In the genomic region with DNA sequence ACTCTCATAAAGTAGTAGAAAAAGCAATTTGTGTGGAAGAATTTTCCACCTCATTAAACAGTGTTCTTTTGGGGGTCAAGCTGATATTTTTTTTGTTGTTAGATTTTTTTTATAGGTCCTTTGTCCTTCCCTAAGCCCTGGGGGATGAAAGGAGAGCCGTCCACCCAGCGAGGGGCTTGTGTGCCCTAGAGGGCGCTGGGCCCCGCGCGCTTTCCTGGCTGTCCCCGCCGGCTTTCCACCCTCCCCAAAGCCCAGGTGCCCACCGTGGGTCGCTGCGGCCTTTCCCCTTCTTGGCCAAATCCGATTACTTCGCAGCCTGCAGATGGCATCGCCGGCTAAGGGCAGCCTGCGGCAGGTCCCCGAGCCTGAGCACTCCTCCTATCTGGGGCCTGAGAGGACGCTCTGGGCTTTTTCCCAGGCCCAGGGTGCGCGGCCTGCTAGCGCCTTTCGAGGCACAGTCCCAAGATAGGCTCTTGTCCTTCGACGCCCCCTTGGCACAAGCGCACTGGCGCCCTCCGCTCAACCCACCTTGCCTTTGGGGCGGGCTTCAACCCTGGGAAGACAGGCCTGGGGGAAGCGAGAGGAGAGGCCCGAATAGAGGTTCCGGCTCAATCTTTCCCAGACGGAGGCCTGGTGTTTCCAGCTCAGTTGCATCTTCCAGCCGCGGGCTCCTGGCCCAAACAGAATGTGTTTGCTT, we compare ENCODE assay signal across 1 cellular context.
TF ChIP-seq lines count a peak whose summit lies in the region.

No MANE protein-coding gene starts in this region.

TF ChIP-seq in WTC11, 78 proteins besides CTCF, POLR2A, EP300 and RAD21 (continued from another document):
- TF ChIP-seq PRDM15 (CRISPR knock-in tag; IDR thresholded peaks at IDR 0.05): no peak
- no peak; the same call in 1 of the 2 replicates for TF ChIP-seq MYBL2 (CRISPR knock-in tag; IDR thresholded peaks at IDR 0.05)
- no peak for TF ChIP-seq ATF2 (CRISPR knock-in tag; IDR thresholded peaks at IDR 0.05; ENCODE audit: borderline replicate concordance, low read depth)
- TF ChIP-seq ZNF425 (CRISPR knock-in tag; conservative IDR thresholded peaks at IDR 0.05): no peak
- TF ChIP-seq RELA (CRISPR knock-in tag; IDR thresholded peaks at IDR 0.05; ENCODE audit: borderline replicate concordance): no peak
- TF ChIP-seq ATF1 (CRISPR knock-in tag; IDR thresholded peaks at IDR 0.05): no peak
- TF ChIP-seq NR2C2 (CRISPR knock-in tag; IDR thresholded peaks at IDR 0.05): no peak
- no peak for TF ChIP-seq TEAD4 (CRISPR knock-in tag; IDR thresholded peaks at IDR 0.05)
- no peak for TF ChIP-seq SOX15 (CRISPR knock-in tag; IDR thresholded peaks at IDR 0.05)
- peak; percentile 74; the same call in 1 of the 2 replicates for TF ChIP-seq FOXP1 (CRISPR knock-in tag; IDR thresholded peaks at IDR 0.05; ENCODE audit: borderline replicate concordance)
- TF ChIP-seq SMAD4 (CRISPR knock-in tag; IDR thresholded peaks at IDR 0.05): no peak
- TF ChIP-seq ZNF219 (CRISPR knock-in tag; IDR thresholded peaks at IDR 0.05; ENCODE audit: borderline replicate concordance): no peak
- no peak for TF ChIP-seq PRRX2 (CRISPR knock-in tag; IDR thresholded peaks at IDR 0.05)
- no peak for TF ChIP-seq SP1 (CRISPR knock-in tag; conservative IDR thresholded peaks at IDR 0.05)
- no peak for TF ChIP-seq HMGA2 (CRISPR knock-in tag; IDR thresholded peaks at IDR 0.05)
- no peak for TF ChIP-seq CBFB (CRISPR knock-in tag; IDR thresholded peaks at IDR 0.05; ENCODE audit: low read depth)
- no peak for TF ChIP-seq MXD4 (CRISPR knock-in tag; IDR thresholded peaks at IDR 0.05; ENCODE audit: borderline replicate concordance)
- TF ChIP-seq IRF2 (CRISPR knock-in tag; IDR thresholded peaks at IDR 0.05; ENCODE audit: borderline replicate concordance, low read depth): no peak
- no peak for TF ChIP-seq PREB (CRISPR knock-in tag; IDR thresholded peaks at IDR 0.05; ENCODE audit: borderline replicate concordance)
- TF ChIP-seq KAT7 (CRISPR knock-in tag; IDR thresholded peaks at IDR 0.05; ENCODE audit: borderline replicate concordance): no peak
- TF ChIP-seq ZNF232 (CRISPR knock-in tag; IDR thresholded peaks at IDR 0.05): no peak
